In the genomic region with DNA sequence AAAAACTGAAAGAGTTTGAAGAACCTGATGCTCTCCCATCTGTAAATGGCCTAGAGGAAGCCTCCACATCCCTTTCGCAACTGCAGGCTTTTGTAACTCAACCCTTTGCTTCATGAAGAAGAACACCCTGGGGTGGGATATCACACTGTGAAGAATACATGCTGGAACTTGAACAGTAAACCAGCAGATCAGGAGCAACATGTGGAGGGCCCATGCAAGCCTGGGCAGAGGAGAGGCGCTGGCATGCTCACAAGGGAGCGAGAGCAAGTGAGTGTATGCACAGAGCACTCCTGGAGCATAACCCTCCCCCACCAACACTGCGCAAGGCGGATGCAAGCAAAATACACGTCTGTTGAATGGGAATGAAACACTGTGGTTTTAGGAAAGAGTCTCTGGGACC, we compare ENCODE assay signal across 19 cellular contexts. TPM values are rescaled to one million over a fixed set of nuclear protein-coding genes. Genes with fewer than 3 reads are reported as not detected.
"Had no signal": no experiment of that assay in that cellular context is flagged by ENCODE, and none has a peak within 500 bp of the region (broad histone marks: within the 10 kb centered on the region; RNA-seq: fewer than 3 reads in every experiment).

No MANE protein-coding gene starts in this region.

- DNase-seq: activated CD4-positive, alpha-beta T cell treated with anti-CD3 and anti-CD28 coated beads, Interleukin-2, amount 10 ng/mL, durations not matched to agents 24 days and 14 days; activated CD8-positive, alpha-beta T cell treated with anti-CD3 and anti-CD28 coated beads for 36 hours; activated naive CD4-positive, alpha-beta T cell treated with anti-CD3 and anti-CD28 coated beads, Interleukin-2, amount 10 ng/mL, durations not matched to agents 7 days and 5 days; activated naive CD8-positive, alpha-beta T cell treated with anti-CD3 and anti-CD28 coated beads, Interleukin-2, amount 50 U/mL, for 24 hours; activated T-cell treated with anti-CD3 and anti-CD28 coated beads, Interleukin-2, amount 50 U/mL, for 4 hours; anterior cingulate cortex; immature natural killer cell; left ventricle myocardium superior; mesendoderm; naive thymus-derived CD8-positive, alpha-beta T cell; ovary; right lobe of liver; small intestine; stimulated activated CD4-positive, alpha-beta T cell treated with anti-CD3 and anti-CD28 coated beads, Interleukin-4, amount 100 ng/mL, for 1 hour; T-helper 9 cell; testis; upper lobe of left lung had no signal

- H3K27ac ChIP-seq: coronary artery, esophagus muscularis mucosa, ovary, right lobe of liver, testis, upper lobe of left lung had no signal

- H3K4me3 ChIP-seq: coronary artery, esophagus muscularis mucosa, ovary, right lobe of liver, testis, upper lobe of left lung had no signal

- H3K36me3 ChIP-seq: esophagus muscularis mucosa, ovary, right lobe of liver, upper lobe of left lung had no signal

- H3K4me1 ChIP-seq: esophagus muscularis mucosa, right lobe of liver, testis, upper lobe of left lung had no signal

- ATAC-seq: activated CD8-positive, alpha-beta T cell treated with anti-CD3 and anti-CD28 coated beads for 36 hours; activated naive CD8-positive, alpha-beta T cell treated with anti-CD3 and anti-CD28 coated beads, Interleukin-2, amount 50 U/mL, for 24 hours; activated T-cell treated with anti-CD3 and anti-CD28 coated beads, Interleukin-2, amount 50 U/mL, for 4 hours; left ventricle myocardium superior; naive thymus-derived CD8-positive, alpha-beta T cell; right lobe of liver had no signal

- H3K9me3 ChIP-seq: esophagus muscularis mucosa, ovary, right lobe of liver, testis, upper lobe of left lung had no signal

- H3K27me3 ChIP-seq: esophagus muscularis mucosa, ovary, right lobe of liver, testis, upper lobe of left lung had no signal

RNA-seq across cellular contexts. Expression of a gene that starts 24.6 kb away (rescaled TPM):
- total RNA-seq: activated CD4-positive, alpha-beta T cell treated with anti-CD3 and anti-CD28 coated beads, Interleukin-2, amount 10 ng/mL, durations not matched to agents 24 days and 14 days; activated CD8-positive, alpha-beta T cell treated with anti-CD3 and anti-CD28 coated beads for 36 hours; activated T-cell treated with anti-CD3 and anti-CD28 coated beads, Interleukin-2, amount 50 U/mL, for 4 hours; left ventricle myocardium superior; naive thymus-derived CD8-positive, alpha-beta T cell had no signal
